21 cellular contexts compared by ENCODE assay signal in genomic region chr9:33267368-33267767, GRCh38. TPM values are rescaled to one million over a fixed set of nuclear protein-coding genes. Genes with fewer than 3 reads are reported as not detected.
DNase-seq lines count a peak whose midpoint lies in the region; ATAC-seq and TF ChIP-seq lines count a peak whose summit lies in the region.
"Had no signal": no experiment of that assay in that cellular context is flagged by ENCODE, and none has a peak within 500 bp of the region (broad histone marks: within the 10 kb centered on the region; RNA-seq: fewer than 3 reads in every experiment).

No MANE protein-coding gene starts in this region.

- H2BK120ac ChIP-seq in mesendoderm (ENCODE audit: low read depth, low read length) (no peak overlapping the region), H9 (ENCODE audit: low read depth, low read length, poor library complexity, severe bottlenecking) (no peak overlapping the region)

- H2BK15ac ChIP-seq in mesendoderm (replicated peaks; ENCODE audit: low read depth) (no peak overlapping the region), H9 (ENCODE audit: low read depth, low read length) (no peak overlapping the region)

- H2AFZ ChIP-seq in H9 (ENCODE audit: low read length), result no peak overlapping the region
- H2AFZ ChIP-seq: hepatocyte had no signal

- no peak overlapping the region for H4K91ac ChIP-seq in H9 (ENCODE audit: insufficient read length, low read depth, low read length)

- peak overlapping the region; percentile 97 for H3K4me3 Mint-ChIP-seq in T-helper 2 cell treated with Interferon-gamma antibody and Interleukin-4, amounts not matched to agents 5 μg/mL and 100 μg/mL, for 36 hours
- H3K4me3 Mint-ChIP-seq in CD8-positive, alpha-beta T cell, result no peak overlapping the region
- H3K4me3 Mint-ChIP-seq in activated T-helper 1 cell treated with anti-CD3 and anti-CD28 coated beads, Interleukin-12 subunit alpha, Interleukin-12 subunit beta, Interleukin-2, Interleukin-4 antibody, amounts not matched to agents 30 ng/mL and 10 ng/mL and 1 ng/mL, durations not matched to agents 14 hours and 24 hours and 36 hours, result peak overlapping the region; percentile 90
- no peak overlapping the region for H3K4me3 Mint-ChIP-seq in H9

- no peaks in the 10 kb centered on the region for H4K20me1 ChIP-seq in H9 (ENCODE audit: control insufficient read depth, insufficient read depth, insufficient read length)

- H3K23ac ChIP-seq in mesendoderm (ENCODE audit: low read length) (no peak overlapping the region), H9 (ENCODE audit: insufficient read length, low read depth, low read length) (no peak overlapping the region)

- no peaks in the 10 kb centered on the region for H3K27me3 Mint-ChIP-seq in T-helper 2 cell treated with Interferon-gamma antibody and Interleukin-4, amounts not matched to agents 5 μg/mL and 100 μg/mL, for 36 hours (ENCODE audit: low read depth)
- H3K27me3 Mint-ChIP-seq in CD8-positive, alpha-beta T cell (ENCODE audit: low read depth), result no peaks in the 10 kb centered on the region
- no peaks in the 10 kb centered on the region for H3K27me3 Mint-ChIP-seq in activated T-helper 1 cell treated with anti-CD3 and anti-CD28 coated beads, Interleukin-12 subunit alpha, Interleukin-12 subunit beta, Interleukin-2, Interleukin-4 antibody, amounts not matched to agents 30 ng/mL and 10 ng/mL and 1 ng/mL, durations not matched to agents 14 hours and 24 hours and 36 hours (ENCODE audit: insufficient read depth)
- no peaks in the 10 kb centered on the region for H3K27me3 Mint-ChIP-seq in H9 (ENCODE audit: low read depth)

- H4K5ac ChIP-seq in mesendoderm (ENCODE audit: low read length) (no peak overlapping the region), H9 (ENCODE audit: insufficient read length, low read depth, low read length) (no peak overlapping the region)

- H3K23me2 ChIP-seq in H9 (ENCODE audit: insufficient read length, low read depth, low read length, poor library complexity, severe bottlenecking), result peaks cover 5% of the 10 kb centered on the region

- intact Hi-C loops in CD8-positive, alpha-beta T cell (cut with DNase I, micrococcal nuclease), result loop anchor here (2.0 to 10.0 kb wide), 6 partner anchors 207 to 1107 kb away; partner anchors contain the start of genes UBAP1 (in 2 of the 2), APTX (in 1 of the 2), MYORG (in 1 of the 2) and NDUFB6 (in 1 of the 2)
- intact Hi-C loops in activated T-helper 1 cell treated with anti-CD3 and anti-CD28 coated beads, Interleukin-12 subunit alpha, Interleukin-12 subunit beta, Interleukin-2, Interleukin-4 antibody, amounts not matched to agents 30 ng/mL and 10 ng/mL and 1 ng/mL, durations not matched to agents 14 hours and 24 hours and 36 hours (cut with micrococcal nuclease), result loop anchor here (5.0 kb wide), 1 partner anchor 715 kb away; the partner anchor contains the start of genes SMIM27 and TOPORS

- no peak overlapping the region for H3K4ac ChIP-seq in mesendoderm (ENCODE audit: low read depth, low read length)
- no peak overlapping the region for H3K4ac ChIP-seq in H9 (ENCODE audit: low read depth, low read length)

- H3K27ac Mint-ChIP-seq in T-helper 2 cell treated with Interferon-gamma antibody and Interleukin-4, amounts not matched to agents 5 μg/mL and 100 μg/mL, for 36 hours, result peak overlapping the region; percentile 54
- peak overlapping the region; percentile 45 for H3K27ac Mint-ChIP-seq in CD8-positive, alpha-beta T cell
- H3K27ac Mint-ChIP-seq in activated T-helper 1 cell treated with anti-CD3 and anti-CD28 coated beads, Interleukin-12 subunit alpha, Interleukin-12 subunit beta, Interleukin-2, Interleukin-4 antibody, amounts not matched to agents 30 ng/mL and 10 ng/mL and 1 ng/mL, durations not matched to agents 14 hours and 24 hours and 36 hours, result peak overlapping the region; percentile 81
- H3K27ac Mint-ChIP-seq in H9, result no peak overlapping the region

- H3K56ac ChIP-seq in mesendoderm (ENCODE audit: low read length) (no peak overlapping the region), H9 (ENCODE audit: insufficient read length, low read depth, low read length) (no peak overlapping the region)

- DNase-seq in T-helper 2 cell treated with Interferon-gamma antibody and Interleukin-4, amounts not matched to agents 5 μg/mL and 100 μg/mL, for 36 hours (ENCODE audit: low spot score), result no peak
- DNase-seq in T-helper 2 cell, result no peak
- no peak for DNase-seq in CD8-positive, alpha-beta T cell
- no peak for DNase-seq in activated T-helper 1 cell treated with anti-CD3 and anti-CD28 coated beads, Interleukin-12 subunit alpha, Interleukin-12 subunit beta, Interleukin-2, Interleukin-4 antibody, amounts not matched to agents 30 ng/mL and 10 ng/mL and 1 ng/mL, durations not matched to agents 14 hours and 24 hours and 36 hours (ENCODE audit: low spot score)
- peak; percentile 81 for DNase-seq in mesendoderm
- no peak for DNase-seq in H7
- no peak for DNase-seq in H9
- DNase-seq in RPMI8226, result no peak
- DNase-seq: 8988T; activated effector memory CD4-positive, alpha-beta T cell treated with anti-CD3 and anti-CD28 coated beads, Interleukin-2, amount 50 U/mL, for 16 hours; C1 segment of cervical spinal cord; DMS153; islet precursor cell; NCI-H1105; NCI-H69; tibial artery had no signal

- H3K14ac ChIP-seq in H9 (ENCODE audit: insufficient read depth, low read length), result no peak overlapping the region

- H3K79me2 ChIP-seq in mesendoderm (ENCODE audit: control insufficient read depth, insufficient read depth, low read length) (peaks cover 23% of the 10 kb centered on the region), H9 (ENCODE audit: insufficient read depth, low read length) (peaks cover 16% of the 10 kb centered on the region; the same call in 1 of the 2 replicates)

- peaks cover 38% of the 10 kb centered on the region for H3K4me1 Mint-ChIP-seq in T-helper 2 cell treated with Interferon-gamma antibody and Interleukin-4, amounts not matched to agents 5 μg/mL and 100 μg/mL, for 36 hours (ENCODE audit: low read depth)
- H3K4me1 Mint-ChIP-seq in CD8-positive, alpha-beta T cell (ENCODE audit: low read depth), result peaks cover 55% of the 10 kb centered on the region
- H3K4me1 Mint-ChIP-seq in activated T-helper 1 cell treated with anti-CD3 and anti-CD28 coated beads, Interleukin-12 subunit alpha, Interleukin-12 subunit beta, Interleukin-2, Interleukin-4 antibody, amounts not matched to agents 30 ng/mL and 10 ng/mL and 1 ng/mL, durations not matched to agents 14 hours and 24 hours and 36 hours (ENCODE audit: low read depth), result peaks cover 58% of the 10 kb centered on the region
- peaks cover 15 to 16% of the 10 kb centered on the region in 2 experiments for H3K4me1 Mint-ChIP-seq in H9

- H3K27me3 ChIP-seq in CD8-positive, alpha-beta T cell (ENCODE audit: insufficient read depth, low read length), result no peaks in the 10 kb centered on the region
- H3K27me3 ChIP-seq in mesendoderm (ENCODE audit: insufficient read depth, low read length, poor library complexity) (no peaks in the 10 kb centered on the region), H7 (ENCODE audit: control insufficient read depth, insufficient read depth, low read length) (no peaks in the 10 kb centered on the region), H9 (ENCODE audit: insufficient read depth, low read length) (no peaks in the 10 kb centered on the region)
- H3K27me3 ChIP-seq: hepatocyte, SJSA1, tibial artery had no signal

- no peak overlapping the region for H3K9ac ChIP-seq in mesendoderm (ENCODE audit: low read length)
- H3K9ac ChIP-seq in H9 (ENCODE audit: extremely low read depth, insufficient read length, low read length), result no peak overlapping the region

- H3K36me3 Mint-ChIP-seq in T-helper 2 cell treated with Interferon-gamma antibody and Interleukin-4, amounts not matched to agents 5 μg/mL and 100 μg/mL, for 36 hours (ENCODE audit: low read depth), result peaks cover 57% of the 10 kb centered on the region
- peaks cover 65% of the 10 kb centered on the region for H3K36me3 Mint-ChIP-seq in CD8-positive, alpha-beta T cell
- H3K36me3 Mint-ChIP-seq in activated T-helper 1 cell treated with anti-CD3 and anti-CD28 coated beads, Interleukin-12 subunit alpha, Interleukin-12 subunit beta, Interleukin-2, Interleukin-4 antibody, amounts not matched to agents 30 ng/mL and 10 ng/mL and 1 ng/mL, durations not matched to agents 14 hours and 24 hours and 36 hours (ENCODE audit: low read depth), result peaks cover 43% of the 10 kb centered on the region
- peaks cover 14 to 53% (median 45%) of the 10 kb centered on the region in 3 experiments for H3K36me3 Mint-ChIP-seq in H9 (ENCODE audit: insufficient read depth in 1 of 3, low read depth in 3 of 3)

- no peak overlapping the region for H3K27ac ChIP-seq in CD8-positive, alpha-beta T cell (ENCODE audit: low read depth, low read length)
- H3K27ac ChIP-seq in mesendoderm (ENCODE audit: low read depth, low read length) (no peak overlapping the region), H9 (ENCODE audit: insufficient read length, low read depth, low read length) (no peak overlapping the region)
- H3K27ac ChIP-seq: coronary artery, hepatocyte, SJSA1, tibial artery had no signal

- H3K4me3 ChIP-seq in CD8-positive, alpha-beta T cell (ENCODE audit: low read depth, low read length), result no peak overlapping the region
- no peak overlapping the region for H3K4me3 ChIP-seq in mesendoderm (ENCODE audit: low read length)
- no peak overlapping the region for H3K4me3 ChIP-seq in H7 (ENCODE audit: insufficient read depth, low read depth, low read length)
- H3K4me3 ChIP-seq: coronary artery, hepatocyte, SJSA1, tibial artery had no signal

- H2BK5ac ChIP-seq in mesendoderm (ENCODE audit: low read length), result no peak overlapping the region
- no peak overlapping the region for H2BK5ac ChIP-seq in H9 (ENCODE audit: insufficient read length, low read length)

- H3K36me3 ChIP-seq in CD8-positive, alpha-beta T cell (ENCODE audit: insufficient read depth, low read length), result peaks cover 39% of the 10 kb centered on the region
- no peaks in the 10 kb centered on the region for H3K36me3 ChIP-seq in mesendoderm (ENCODE audit: control insufficient read depth, insufficient read depth, low read length)
- peaks cover 15% of the 10 kb centered on the region for H3K36me3 ChIP-seq in H7 (replicated peaks; ENCODE audit: control insufficient read depth, insufficient read depth, low read length)

- no peaks in the 10 kb centered on the region for H3K9me3 ChIP-seq in CD8-positive, alpha-beta T cell (ENCODE audit: low read length)
- no peaks in the 10 kb centered on the region for H3K9me3 ChIP-seq in H9 (ENCODE audit: control insufficient read depth, low read depth, low read length)
- H3K9me3 ChIP-seq: SJSA1, tibial artery had no signal

- peaks cover 17% of the 10 kb centered on the region for H3K79me1 ChIP-seq in mesendoderm (ENCODE audit: low read length)
- peaks cover 9% of the 10 kb centered on the region for H3K79me1 ChIP-seq in H9 (ENCODE audit: insufficient read depth, low read depth, low read length, poor library complexity, severe bottlenecking)

- TF ChIP-seq CTCF in CD8-positive, alpha-beta T cell (IDR thresholded peaks at IDR 0.05), result no peak
- no peak for TF ChIP-seq CTCF in H9 (conservative IDR thresholded peaks at IDR 0.05)

- H2AK5ac ChIP-seq in mesendoderm (ENCODE audit: low read length) (no peak overlapping the region), H9 (ENCODE audit: insufficient read length, low read length) (no peak overlapping the region)

- CTCF ChIA-PET in CD8-positive, alpha-beta T cell (lab: Charles Lee), result interaction anchor here (1.2 kb wide), 1 partner anchor 19 kb away, joined by 3 read pairs; no protein-coding TSS in a partner anchor

- H3K4me2 ChIP-seq in mesendoderm (ENCODE audit: low read length) (no peak overlapping the region), H9 (ENCODE audit: insufficient read depth, insufficient read length, low read length) (no peak overlapping the region)
- H3K4me2 ChIP-seq: hepatocyte had no signal

- POLR2A ChIA-PET in CD8-positive, alpha-beta T cell (lab: Charles Lee), result interaction anchor here (1.2 kb wide), 1 partner anchor 23 kb away, joined by 4 read pairs; the partner anchor contains the start of gene NFX1

- peaks cover 21% of the 10 kb centered on the region for H3K4me1 ChIP-seq in CD8-positive, alpha-beta T cell (ENCODE audit: insufficient read depth, low read length)
- H3K4me1 ChIP-seq in mesendoderm (ENCODE audit: control insufficient read depth, low read depth, low read length) (peaks cover 6% of the 10 kb centered on the region), H9 (ENCODE audit: insufficient read depth, low read length) (peaks cover 2% of the 10 kb centered on the region; the same call in 1 of the 2 replicates)

- no peak overlapping the region for H2BK12ac ChIP-seq in H9 (ENCODE audit: insufficient read length, low read depth, low read length)

- H3K18ac ChIP-seq in mesendoderm (ENCODE audit: low read length), result no peak overlapping the region
- H3K18ac ChIP-seq in H9 (ENCODE audit: insufficient read length, low read depth, low read length), result no peak overlapping the region

- ATAC-seq in CD8-positive, alpha-beta T cell, result no peak

- no peak overlapping the region for H3T11ph ChIP-seq in H9 (ENCODE audit: low read length)

- H3K9me3 Mint-ChIP-seq in T-helper 2 cell treated with Interferon-gamma antibody and Interleukin-4, amounts not matched to agents 5 μg/mL and 100 μg/mL, for 36 hours, result no peaks in the 10 kb centered on the region
- no peaks in the 10 kb centered on the region for H3K9me3 Mint-ChIP-seq in CD8-positive, alpha-beta T cell
- H3K9me3 Mint-ChIP-seq in activated T-helper 1 cell treated with anti-CD3 and anti-CD28 coated beads, Interleukin-12 subunit alpha, Interleukin-12 subunit beta, Interleukin-2, Interleukin-4 antibody, amounts not matched to agents 30 ng/mL and 10 ng/mL and 1 ng/mL, durations not matched to agents 14 hours and 24 hours and 36 hours, result no peaks in the 10 kb centered on the region
- H3K9me3 Mint-ChIP-seq in H9, result no peaks in the 10 kb centered on the region

- H2BK20ac ChIP-seq in H9 (ENCODE audit: low read depth, low read length, poor library complexity, severe bottlenecking), result no peak overlapping the region

- H4K8ac ChIP-seq in mesendoderm (ENCODE audit: low read depth, low read length) (no peak overlapping the region), H9 (replicated peaks; ENCODE audit: insufficient read length, low read depth, low read length) (no peak overlapping the region)

RNA-seq across cellular contexts. Expression of gene CHMP5, which starts 2.5 kb away (rescaled TPM):
- 10 to 100 TPM; 13.4 to 14.2 TPM for total RNA-seq in CD8-positive, alpha-beta T cell
- total RNA-seq in activated T-helper 1 cell treated with anti-CD3 and anti-CD28 coated beads, Interleukin-12 subunit alpha, Interleukin-12 subunit beta, Interleukin-2, Interleukin-4 antibody, amounts not matched to agents 30 ng/mL and 10 ng/mL and 1 ng/mL, durations not matched to agents 14 hours and 24 hours and 36 hours, result 70.7 and 76.7 TPM in 2 replicates
- polyA plus RNA-seq in mesendoderm (2013, experiment 1 of 2), result 45.5 TPM
- 45.1 TPM for polyA plus RNA-seq in mesendoderm (2013, experiment 2 of 2)
- total RNA-seq in H7 (2014; rRNA removed; shearing (Covaris generic)), result 44.6 and 60.0 TPM in 2 replicates
- total RNA-seq in H9 (2021), result 47.6 and 51.9 TPM in 2 replicates

RNA-seq across cellular contexts. Expression of gene BAG1, which starts 2.9 kb away (rescaled TPM):
- 10 to 100 TPM; 56.8 to 64.3 TPM for total RNA-seq in CD8-positive, alpha-beta T cell
- total RNA-seq in activated T-helper 1 cell treated with anti-CD3 and anti-CD28 coated beads, Interleukin-12 subunit alpha, Interleukin-12 subunit beta, Interleukin-2, Interleukin-4 antibody, amounts not matched to agents 30 ng/mL and 10 ng/mL and 1 ng/mL, durations not matched to agents 14 hours and 24 hours and 36 hours, result 75.0 and 78.2 TPM in 2 replicates
- polyA plus RNA-seq in mesendoderm (2013, experiment 1 of 2), result 41.5 TPM
- 39.9 TPM for polyA plus RNA-seq in mesendoderm (2013, experiment 2 of 2)
- total RNA-seq in H7 (2014; rRNA removed; shearing (Covaris generic)), result 27.8 and 28.7 TPM in 2 replicates
- 58.8 and 66.4 TPM in 2 replicates for total RNA-seq in H9 (2021)

RNA-seq across cellular contexts. Expression of gene NFX1, which starts 22.9 kb away (rescaled TPM):
- total RNA-seq in CD8-positive, alpha-beta T cell, result 10 to 100 TPM; 32.9 to 37.9 TPM
- 36.2 and 37.6 TPM in 2 replicates for total RNA-seq in activated T-helper 1 cell treated with anti-CD3 and anti-CD28 coated beads, Interleukin-12 subunit alpha, Interleukin-12 subunit beta, Interleukin-2, Interleukin-4 antibody, amounts not matched to agents 30 ng/mL and 10 ng/mL and 1 ng/mL, durations not matched to agents 14 hours and 24 hours and 36 hours
- polyA plus RNA-seq in mesendoderm (2013, experiment 1 of 2), result 27.7 TPM
- polyA plus RNA-seq in mesendoderm (2013, experiment 2 of 2), result 27.0 TPM
- total RNA-seq in H7 (2014; rRNA removed; shearing (Covaris generic)), result 14.0 and 21.9 TPM in 2 replicates
- total RNA-seq in H9 (2021), result 35.1 and 36.3 TPM in 2 replicates

RNA-seq across cellular contexts. Expression of gene SPINK4, which starts 27.4 kb away (rescaled TPM):
- total RNA-seq in CD8-positive, alpha-beta T cell, result not detected
- total RNA-seq in activated T-helper 1 cell treated with anti-CD3 and anti-CD28 coated beads, Interleukin-12 subunit alpha, Interleukin-12 subunit beta, Interleukin-2, Interleukin-4 antibody, amounts not matched to agents 30 ng/mL and 10 ng/mL and 1 ng/mL, durations not matched to agents 14 hours and 24 hours and 36 hours, result not detected in 2 replicates
- not detected for polyA plus RNA-seq in mesendoderm (2013, experiment 1 of 2)
- polyA plus RNA-seq in mesendoderm (2013, experiment 2 of 2), result not detected
- not detected in 2 replicates for total RNA-seq in H7 (2014; rRNA removed; shearing (Covaris generic))
- total RNA-seq in H9 (2021), result not detected in 2 replicates
- total RNA-seq: hepatocyte, lung microvascular endothelial cell, SJSA1 had no signal
- polyA plus RNA-seq: hepatocyte, neural cell had no signal

Comparison
In these comparisons a context has a peak if more than half of its experiments do, and no peak if none do; other contexts are left out.
1. H3K27ac Mint-ChIP-seq: peak in T-helper 2 cell treated with Interferon-gamma antibody and Interleukin-4, amounts not matched to agents 5 μg/mL and 100 μg/mL, for 36 hours (single experiment), CD8-positive, alpha-beta T cell (single experiment) and activated T-helper 1 cell treated with anti-CD3 and anti-CD28 coated beads, Interleukin-12 subunit alpha, Interleukin-12 subunit beta, Interleukin-2, Interleukin-4 antibody, amounts not matched to agents 30 ng/mL and 10 ng/mL and 1 ng/mL, durations not matched to agents 14 hours and 24 hours and 36 hours (single experiment); none in H9 (0 of 3).
2. H3K4me3 Mint-ChIP-seq: peak in T-helper 2 cell treated with Interferon-gamma antibody and Interleukin-4, amounts not matched to agents 5 μg/mL and 100 μg/mL, for 36 hours (single experiment) and activated T-helper 1 cell treated with anti-CD3 and anti-CD28 coated beads, Interleukin-12 subunit alpha, Interleukin-12 subunit beta, Interleukin-2, Interleukin-4 antibody, amounts not matched to agents 30 ng/mL and 10 ng/mL and 1 ng/mL, durations not matched to agents 14 hours and 24 hours and 36 hours (single experiment); none in CD8-positive, alpha-beta T cell (single experiment) and H9 (0 of 2).